ENCODE assay signal across 1 cellular context in genomic region chr3:160224256-160224655, GRCh38.
TF ChIP-seq lines count a peak whose summit lies in the region.

No MANE protein-coding gene starts in this region.

TF ChIP-seq in H1, 55 proteins besides CTCF, POLR2A, EP300 and RAD21:
- TF ChIP-seq KDM4A (IDR thresholded peaks at IDR 0.05; ENCODE audit: low read depth, low read length, severe bottlenecking) = no peak
- peak; percentile 50; the same call in 1 of the 2 replicates for TF ChIP-seq SUZ12 (IDR thresholded peaks at IDR 0.05; ENCODE audit: low read length)
- TF ChIP-seq ASH2L (IDR thresholded peaks at IDR 0.05; ENCODE audit: low read length) = no peak
- TF ChIP-seq EZH2 (IDR thresholded peaks at IDR 0.05; ENCODE audit: low read depth, low read length, severe bottlenecking) = peak; percentile 33
